Comparison of ENCODE assay signal across 8 cellular contexts in genomic region chr15:46091860-46092450, GRCh38.
DNase-seq lines count a peak whose midpoint lies in the region; ATAC-seq, FAIRE-seq and TF ChIP-seq lines count a peak whose summit lies in the region.

No MANE protein-coding gene starts in this region.

- no peaks in the 10 kb centered on the region for H3K36me3 ChIP-seq in neural cell (ENCODE audit: insufficient read depth, low read length)

- no peak for TF ChIP-seq POLR2A in GM12891 (IDR thresholded peaks at IDR 0.05; ENCODE audit: low read depth, low read length)

- H3F3A ChIP-seq in neural cell (ENCODE audit: insufficient read depth, low read length, poor library complexity, severe bottlenecking), result peaks cover 7% of the 10 kb centered on the region

- peak; percentile 75 for FAIRE-seq in GM12891 (lab: Jason Lieb, UNC)

- TF ChIP-seq RAD21 in neural cell (conservative IDR thresholded peaks at IDR 0.05), result peak; percentile 66

- H4K20me1 ChIP-seq in neural cell (ENCODE audit: insufficient read depth), result no peaks in the 10 kb centered on the region

- intact Hi-C loops in MCF 10A (cut with micrococcal nuclease), result loop anchor here (1.0 to 10.0 kb wide), 5 partner anchors 188 to 1103 kb away; no protein-coding TSS in a partner anchor
- intact Hi-C loops in sciatic nerve (cut with DNase I), result no loop called here

- peak overlapping the region; percentile 48 for H3K9ac ChIP-seq in neural cell (ENCODE audit: low read length)

- H3K36me3 Mint-ChIP-seq in MCF 10A (ENCODE audit: insufficient read depth, unreplicated experiment), result no peaks in the 10 kb centered on the region

- no peak for TF ChIP-seq EP300 in neural cell (conservative IDR thresholded peaks at IDR 0.05; ENCODE audit: poor library complexity, severe bottlenecking)

- H3K27me3 Mint-ChIP-seq in MCF 10A (ENCODE audit: insufficient read depth, unreplicated experiment), result no peaks in the 10 kb centered on the region

- POLR2A ChIA-PET in AG04449 (lab: Yijun Ruan, JAX), result no interaction called here
- POLR2A ChIA-PET in MCF 10A (lab: Yijun Ruan, JAX), result interaction anchor here (1.6 kb wide), 1 partner anchor 296 kb away, joined by 3 read pairs; no protein-coding TSS in a partner anchor

- TF ChIP-seq CTCF in AG04449 (IDR thresholded peaks at IDR 0.05; ENCODE audit: insufficient read depth, low read length, missing control alignments) (peak; percentile 31), MCF 10A (IDR thresholded peaks at IDR 0.05; ENCODE audit: unreplicated experiment) (peak; percentile 67), neural cell (IDR thresholded peaks at IDR 0.05; ENCODE audit: poor library complexity, severe bottlenecking) (peak; percentile 64)

- H3K27me3 ChIP-seq in neural cell (ENCODE audit: insufficient read depth, low read depth, low read length), result no peaks in the 10 kb centered on the region

- H3K79me2 ChIP-seq in neural cell (replicated peaks; ENCODE audit: insufficient read depth, low read length), result no peaks in the 10 kb centered on the region

- H3K4me3 ChIP-seq in AG04449 (ENCODE audit: low read depth, low read length), result no peak overlapping the region
- no peak overlapping the region for H3K4me3 ChIP-seq in neural cell (ENCODE audit: low read length)

- no peak overlapping the region for H2AFZ ChIP-seq in neural cell (ENCODE audit: low read depth, low read length)

- DNase-seq in AG04449 (ENCODE audit: low read depth, low spot score) (no peak), GM12891 (ENCODE audit: insufficient read length, low spot score) (no peak), NCI-H446 (lab: John Stamatoyannopoulos, UW) (peak; percentile 6 to 49), MCF 10A (ENCODE audit: unreplicated experiment) (peak; percentile 16), glomerular visceral epithelial cell (ENCODE audit: extremely low spot score) (no peak), sciatic nerve (ENCODE audit: low spot score) (no peak)

- no peak overlapping the region for H3K4me3 Mint-ChIP-seq in MCF 10A (ENCODE audit: unreplicated experiment)

- no TSS peak for BruUV-seq in MCF 10A (replicated peaks; lab: Mats Ljungman, UMichigan)

- CTCF ChIA-PET in AG04449 (lab: Yijun Ruan, JAX), result interaction anchor here (1.1 kb wide), 1 partner anchor 9 kb away, joined by 3 read pairs; no protein-coding TSS in a partner anchor
- CTCF ChIA-PET in MCF 10A (lab: Yijun Ruan, JAX), result interaction anchor here (0.7 to 1.7 kb wide), 5 partner anchors 8 to 398 kb away, joined by 3 to 5 read pairs (median 3); no protein-coding TSS in a partner anchor

- H3K27ac Mint-ChIP-seq in MCF 10A (ENCODE audit: low read depth, unreplicated experiment), result no peak overlapping the region

- no peaks in the 10 kb centered on the region for H3K9me3 Mint-ChIP-seq in MCF 10A (ENCODE audit: unreplicated experiment)

- no peak overlapping the region for H3K4me2 ChIP-seq in neural cell (ENCODE audit: low read length)

- no peaks in the 10 kb centered on the region for H3K9me3 ChIP-seq in neural cell (ENCODE audit: low read length)

- no peak for ATAC-seq in HG03280 (IDR thresholded peaks at IDR 0.05; ENCODE audit: unreplicated experiment)
- no peak for ATAC-seq in sciatic nerve

- no peaks in the 10 kb centered on the region for H3K4me1 Mint-ChIP-seq in MCF 10A (ENCODE audit: insufficient read depth, unreplicated experiment)

- no peaks in the 10 kb centered on the region for H3K9me2 ChIP-seq in neural cell (ENCODE audit: insufficient read depth, low read length)

- H3K27ac ChIP-seq in neural cell (ENCODE audit: low read length), result peak overlapping the region; percentile 80

TF ChIP-seq in GM12891, 5 proteins besides CTCF, POLR2A, EP300 and RAD21:
- TF ChIP-seq TAF1 (IDR thresholded peaks at IDR 0.05; ENCODE audit: low read depth, low read length) (no peak), POLR2AphosphoS5 (IDR thresholded peaks at IDR 0.05; ENCODE audit: low read depth, low read length) (no peak), POU2F2 (IDR thresholded peaks at IDR 0.05; ENCODE audit: low read depth, low read length) (no peak), SPI1 (IDR thresholded peaks at IDR 0.05; ENCODE audit: low read depth, low read length) (no peak), PAX5 (IDR thresholded peaks at IDR 0.05; ENCODE audit: insufficient read depth, low read length, severe bottlenecking) (no peak)

TF ChIP-seq in neural cell, 6 proteins besides CTCF, POLR2A, EP300 and RAD21:
- TF ChIP-seq EZH2 (IDR thresholded peaks at IDR 0.05; ENCODE audit: borderline replicate concordance, insufficient read depth, low read length, poor library complexity, severe bottlenecking), result no peak
- peak; percentile 61 for TF ChIP-seq SMC3 (conservative IDR thresholded peaks at IDR 0.05; ENCODE audit: poor library complexity)

Comparison
In these comparisons a context has a peak if more than half of its experiments do, and no peak if none do; other contexts are left out.
1. DNase-seq: peak in NCI-H446 (2 of 2) and MCF 10A (single experiment); none in AG04449 (single experiment), GM12891 (single experiment), glomerular visceral epithelial cell (single experiment) and sciatic nerve (single experiment).
2. Peak in every context shown above with its lines, with median percentiles within 50 percentile points of each other: CTCF ChIP-seq.